In the genomic region with DNA sequence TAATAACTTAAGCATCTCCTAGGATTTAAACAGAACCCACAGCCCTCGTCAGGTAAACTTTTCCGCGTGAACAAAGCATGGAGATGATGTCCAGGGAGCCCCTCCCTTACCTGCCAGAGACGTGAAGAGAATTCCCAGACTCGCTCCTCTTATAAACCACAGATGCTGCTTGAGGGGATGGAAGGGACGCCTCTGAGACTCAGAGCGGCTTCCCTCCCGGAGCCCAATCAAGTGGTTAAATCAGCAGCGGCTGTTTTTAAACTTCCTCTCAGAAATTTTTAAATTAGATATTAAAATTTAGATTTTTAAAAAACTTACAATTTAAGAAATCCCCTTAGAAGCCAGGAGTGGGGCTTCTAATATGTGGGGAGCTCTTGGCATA, we compare ENCODE assay signal across 10 cellular contexts.
A peak's percentile ranks its signal among the peaks of the same experiment; 100 is the strongest.
DNase-seq lines count a peak whose midpoint lies in the region; ATAC-seq and TF ChIP-seq lines count a peak whose summit lies in the region.
"Had no signal": no experiment of that assay in that cellular context is flagged by ENCODE, and none has a peak within 500 bp of the region (broad histone marks: within the 10 kb centered on the region; RNA-seq: fewer than 3 reads in every experiment).

No MANE protein-coding gene starts in this region.

- TF ChIP-seq EP300 in tibial nerve (IDR thresholded peaks at IDR 0.05), result no peak

- H3K27me3 ChIP-seq in tibial nerve, result no peaks in the 10 kb centered on the region

- H3K27ac ChIP-seq in tibial nerve, result peak overlapping the region in 3 of 4 donors; percentile 56 to 78 (median 73)

- no peaks in the 10 kb centered on the region for H3K36me3 ChIP-seq in tibial nerve

- H3K36me3 Mint-ChIP-seq in activated naive CD4-positive, alpha-beta T cell treated with anti-CD3 and anti-CD28 coated beads for 36 hours (ENCODE audit: low read depth), result peaks cover 2% of the 10 kb centered on the region

- TF ChIP-seq POLR2A in tibial nerve (IDR thresholded peaks at IDR 0.05), result no peak

- peaks cover 79% of the 10 kb centered on the region for H3K4me1 Mint-ChIP-seq in activated naive CD4-positive, alpha-beta T cell treated with anti-CD3 and anti-CD28 coated beads for 36 hours (ENCODE audit: low read depth)

- peak overlapping the region; percentile 59 for H3K4me3 Mint-ChIP-seq in activated naive CD4-positive, alpha-beta T cell treated with anti-CD3 and anti-CD28 coated beads for 36 hours

- no peak for DNase-seq in activated naive CD4-positive, alpha-beta T cell treated with anti-CD3 and anti-CD28 coated beads for 36 hours
- no peak for DNase-seq in activated naive CD4-positive, alpha-beta T cell (lab: John Stamatoyannopoulos, UW)
- DNase-seq in RPMI7951 (ENCODE audit: low read depth) (peak; percentile 8), islet precursor cell (peak; percentile 74), tibial nerve (ENCODE audit: low spot score in 2 of 2) (no peak), NCI-H510A treated with DMSO at 0.1 percent for 48 hours (lab: John Stamatoyannopoulos, UW) (no peak), ureter (ENCODE audit: low spot score) (no peak)
- DNase-seq: glutamatergic neuron, NCI-H748 treated with DMSO at 0.1 percent for 48 hours had no signal

- no peaks in the 10 kb centered on the region for H3K9me3 ChIP-seq in tibial nerve

- no peak for TF ChIP-seq CTCF in tibial nerve (IDR thresholded peaks at IDR 0.05)

- ATAC-seq in HG02642 (IDR thresholded peaks at IDR 0.05; ENCODE audit: poor library complexity, unreplicated experiment), result no peak

- CTCF ChIA-PET in activated naive CD4-positive, alpha-beta T cell treated with anti-CD3 and anti-CD28 coated beads for 36 hours (lab: Charles Lee), result interaction anchor here (0.7 to 2.0 kb wide), 6 partner anchors 9 to 76 kb away, joined by 3 to 4 read pairs (median 4); no protein-coding TSS in a partner anchor

- WGBS in tibial nerve, 2 donors, result 87 to 89% methylated on average over 9 of the region's 9 CpGs

- H3K4me1 ChIP-seq in tibial nerve, result peaks cover 0 to 47% (median 36%) of the 10 kb centered on the region in 4 donors

- no peaks in the 10 kb centered on the region for H3K27me3 Mint-ChIP-seq in activated naive CD4-positive, alpha-beta T cell treated with anti-CD3 and anti-CD28 coated beads for 36 hours (ENCODE audit: low read depth)

- H3K4me3 ChIP-seq in tibial nerve, result no peak overlapping the region

- H3K27ac Mint-ChIP-seq in activated naive CD4-positive, alpha-beta T cell treated with anti-CD3 and anti-CD28 coated beads for 36 hours, result peak overlapping the region; percentile 100

- H3K9me3 Mint-ChIP-seq in activated naive CD4-positive, alpha-beta T cell treated with anti-CD3 and anti-CD28 coated beads for 36 hours, result no peaks in the 10 kb centered on the region

- intact Hi-C loops in activated naive CD4-positive, alpha-beta T cell treated with anti-CD3 and anti-CD28 coated beads for 36 hours (cut with micrococcal nuclease), result loop anchor here (1.0 to 5.0 kb wide), 12 partner anchors 10 to 684 kb away; partner anchors contain the start of genes POMT1 and SETX

Comparison
In these comparisons a context has a peak if more than half of its experiments do, and no peak if none do; other contexts are left out.
1. DNase-seq: peak in RPMI7951 (single experiment) and islet precursor cell (single experiment); none in activated naive CD4-positive, alpha-beta T cell treated with anti-CD3 and anti-CD28 coated beads for 36 hours (single experiment), activated naive CD4-positive, alpha-beta T cell (0 of 4), tibial nerve (0 of 2), NCI-H510A treated with DMSO at 0.1 percent for 48 hours (single experiment) and ureter (single experiment).